In genomic region chr17:78923660-78924453, GRCh38 we compare ENCODE assay signal across 8 cellular contexts. TPM values are rescaled to one million over a fixed set of nuclear protein-coding genes. Genes with fewer than 3 reads are reported as not detected.
DNase-seq lines count a peak whose midpoint lies in the region; ATAC-seq, FAIRE-seq and TF ChIP-seq lines count a peak whose summit lies in the region.

No MANE protein-coding gene starts in this region.

- in situ Hi-C loops in astrocyte of the cerebellum (cut with HindIII; ENCODE audit: low sequenced_read_pairs), result no loop called here

- H3K4me1 ChIP-seq in small intestine (ENCODE audit: control insufficient read depth in 2 of 2, insufficient read depth in 1 of 2, low read depth in 1 of 2, low read length in 1 of 2), result peaks cover 2 to 3% of the 10 kb centered on the region in 2 donors

- H3K4me3 ChIP-seq in AG10803 (ENCODE audit: low read length) (peak overlapping the region; percentile 86), astrocyte of the cerebellum (ENCODE audit: low read depth, low read length) (peak overlapping the region; percentile 89), small intestine (ENCODE audit: low read depth in 1 of 2, low read length in 2 of 2) (peak overlapping the region; percentile 70 to 79)

- H3K9me3 ChIP-seq in small intestine (ENCODE audit: control insufficient read depth, low read depth), result no peaks in the 10 kb centered on the region

- ATAC-seq in HG03432 (IDR thresholded peaks at IDR 0.05; ENCODE audit: unreplicated experiment) (no peak), GM18519 (IDR thresholded peaks at IDR 0.05; ENCODE audit: low FRiP score, unreplicated experiment) (no peak)

- H3K27me3 ChIP-seq in small intestine (ENCODE audit: control insufficient read depth in 2 of 2, insufficient read depth in 2 of 2, low read length in 2 of 2), result no peaks in the 10 kb centered on the region

- 1 to 5% (median 2%) methylated on average over 28 of the region's 28 CpGs for WGBS in small intestine, 3 donors

- no peak for FAIRE-seq in small intestine (lab: Jason Lieb, UNC)

- no peaks in the 10 kb centered on the region for H3K36me3 ChIP-seq in small intestine (ENCODE audit: control insufficient read depth in 2 of 2, insufficient read depth in 2 of 2, low read length in 2 of 2)

- H3K27ac ChIP-seq in small intestine (ENCODE audit: low read depth in 1 of 2, low read length in 1 of 2), result peak overlapping the region; percentile 59 to 81

- TF ChIP-seq CTCF in AG10803 (conservative IDR thresholded peaks at IDR 0.05; ENCODE audit: low read length) (no peak), astrocyte of the cerebellum (IDR thresholded peaks at IDR 0.05; ENCODE audit: low read depth, low read length, missing control alignments) (no peak)

- DNase-seq in AG10803 (ENCODE audit: low read depth), result no peak
- peak; percentile 53 for DNase-seq in HK-2 (ENCODE audit: unreplicated experiment)
- peak; percentile 78 for DNase-seq in SW480 (ENCODE audit: low spot score)
- no peak for DNase-seq in astrocyte of the cerebellum (ENCODE audit: low read depth)
- peak; percentile 81 for DNase-seq in iPS-NIHi11 (ENCODE audit: low spot score)
- peak; percentile 89 for DNase-seq in small intestine

RNA-seq across cellular contexts. Expression of gene TIMP2, which starts 1.3 kb away (rescaled TPM):
- 10 to 100 TPM; 12.7 to 84.6 (median 18.1) TPM for polyA plus RNA-seq in small intestine

RNA-seq across cellular contexts. Expression of gene CEP295NL, which starts 20.9 kb away (rescaled TPM):
- polyA plus RNA-seq in small intestine, result under 1 TPM in 1 of 3 donors, not detected in 2; 0.25 TPM

RNA-seq across cellular contexts. Expression of gene LGALS3BP, which starts 55.9 kb away (rescaled TPM):
- 100 to 1,000 TPM; 181 to 326 (median 255) TPM for polyA plus RNA-seq in small intestine

Comparison
In these comparisons a context has a peak if more than half of its experiments do, and no peak if none do; other contexts are left out.
1. DNase-seq: peak in HK-2 (single experiment), SW480 (single experiment), iPS-NIHi11 (single experiment) and small intestine (single experiment); none in AG10803 (single experiment) and astrocyte of the cerebellum (single experiment).
2. Peak in every context shown above with its lines, with median percentiles within 50 percentile points of each other: H3K4me3 ChIP-seq.